ENCODE assay signal across 19 cellular contexts in genomic region chr18:74286106-74286856, GRCh38. TPM values are rescaled to one million over a fixed set of nuclear protein-coding genes. Genes with fewer than 3 reads are reported as not detected.
A peak's percentile ranks its signal among the peaks of the same experiment; 100 is the strongest.
DNase-seq lines count a peak whose midpoint lies in the region; ATAC-seq, FAIRE-seq and TF ChIP-seq lines count a peak whose summit lies in the region.
"Had no signal": no experiment of that assay in that cellular context is flagged by ENCODE, and none has a peak within 500 bp of the region (broad histone marks: within the 10 kb centered on the region; RNA-seq: fewer than 3 reads in every experiment).

No MANE protein-coding gene starts in this region.

- H3K4me3 Mint-ChIP-seq in immature natural killer cell, result no peak overlapping the region
- H3K4me3 Mint-ChIP-seq: activated T-helper 17 cell treated with anti-CD3 and anti-CD28 coated beads, Interleukin-2, amount 50 U/mL, for 72 hours had no signal

- H3K27me3 ChIP-seq in esophagus muscularis mucosa (no peaks in the 10 kb centered on the region), pancreas (no peaks in the 10 kb centered on the region)
- H3K27me3 ChIP-seq: colonic mucosa had no signal

- H3K4me1 ChIP-seq in esophagus muscularis mucosa (peaks cover 74 to 85% (median 81%) of the 10 kb centered on the region in 4 donors), pancreas (peaks cover 48 to 75% (median 51%) of the 10 kb centered on the region in 3 donors)

- intact Hi-C loops in esophagus muscularis mucosa (cut with DNase I) (no loop called here), pancreas (cut with DNase I) (no loop called here), left colon (cut with DNase I, micrococcal nuclease) (no loop called here)

- peak overlapping the region in 2 of 4 donors; percentile 9 to 85 for H3K27ac ChIP-seq in esophagus muscularis mucosa (replicated peaks in 1 of 4)
- peak overlapping the region; percentile 43 to 92 (median 69) for H3K27ac ChIP-seq in pancreas
- H3K27ac ChIP-seq: colonic mucosa had no signal

- DNase-seq in EH (ENCODE audit: low read depth) (peak; percentile 13), M059J (ENCODE audit: low read depth) (peak; percentile 18), esophagus muscularis mucosa (ENCODE audit: extremely low spot score) (peak; percentile 60), pancreas (peak in 3 of 6 donors; percentile 57 to 82 (median 72)), immature natural killer cell (no peak), left colon (no peak)
- DNase-seq: activated CD8-positive, alpha-beta memory T cell treated with anti-CD3 and anti-CD28 coated beads for 24 hours; AML-193; amniotic stem cell; colonic mucosa; DMS153; head of caudate nucleus; NCI-H187 treated with DMSO at 0.1 percent for 48 hours; NCI-H524; stimulated activated naive CD8-positive, alpha-beta T cell treated with anti-CD3 and anti-CD28 coated beads, Interleukin-15, Interleukin-2, amounts not matched to agents 100 U/mL and 50 U/mL, for 24 hours had no signal

- no peak for TF ChIP-seq POLR2A in esophagus muscularis mucosa (IDR thresholded peaks at IDR 0.05; ENCODE audit: low read depth)

- H3K9me3 Mint-ChIP-seq in immature natural killer cell, result no peaks in the 10 kb centered on the region
- H3K9me3 Mint-ChIP-seq: activated T-helper 17 cell treated with anti-CD3 and anti-CD28 coated beads, Interleukin-2, amount 50 U/mL, for 72 hours had no signal

- no peak for FAIRE-seq in pancreas (lab: Jason Lieb, UNC)

- TF ChIP-seq CTCF in esophagus muscularis mucosa (IDR thresholded peaks at IDR 0.05) (no peak), pancreas (IDR thresholded peaks at IDR 0.05) (no peak)

- H3K36me3 ChIP-seq in esophagus muscularis mucosa (no peaks in the 10 kb centered on the region), pancreas (no peaks in the 10 kb centered on the region)
- H3K36me3 ChIP-seq: colonic mucosa had no signal

- no peaks in the 10 kb centered on the region for H3K9me3 ChIP-seq in esophagus muscularis mucosa
- no peaks in the 10 kb centered on the region for H3K9me3 ChIP-seq in pancreas
- H3K9me3 ChIP-seq: colonic mucosa had no signal

- peaks cover 0 to 6% (median 0%) of the 10 kb centered on the region in 3 donors for H3K36me3 Mint-ChIP-seq in immature natural killer cell

- WGBS in esophagus muscularis mucosa, result 100% methylated on average over 4 of the region's 4 CpGs
- 36 to 37% methylated on average over 4 of the region's 4 CpGs for WGBS in pancreas, 2 donors

- no peak overlapping the region for H3K4me3 ChIP-seq in esophagus muscularis mucosa
- peak overlapping the region in 1 of 4 donors; percentile 9 for H3K4me3 ChIP-seq in pancreas
- H3K4me3 ChIP-seq: colonic mucosa had no signal

- peaks cover 0 to 3% (median 0%) of the 10 kb centered on the region in 3 donors for H3K27me3 Mint-ChIP-seq in immature natural killer cell (ENCODE audit: low read depth in 3 of 3)
- H3K27me3 Mint-ChIP-seq: activated T-helper 17 cell treated with anti-CD3 and anti-CD28 coated beads, Interleukin-2, amount 50 U/mL, for 72 hours had no signal

- TF ChIP-seq EP300 in esophagus muscularis mucosa (IDR thresholded peaks at IDR 0.05), result no peak

- H3K4me1 Mint-ChIP-seq in immature natural killer cell, result peaks cover 16 to 17% of the 10 kb centered on the region in 2 donors

- H3K27ac Mint-ChIP-seq in immature natural killer cell, result no peak overlapping the region
- H3K27ac Mint-ChIP-seq: activated T-helper 17 cell treated with anti-CD3 and anti-CD28 coated beads, Interleukin-2, amount 50 U/mL, for 72 hours had no signal

- ATAC-seq in pancreas, result peak; percentile 22 to 51 (median 38)
- ATAC-seq in left colon, result no peak
- ATAC-seq in GM18868 (IDR thresholded peaks at IDR 0.05; ENCODE audit: unreplicated experiment), result no peak
- no peak for ATAC-seq in GM19035 (IDR thresholded peaks at IDR 0.05; ENCODE audit: unreplicated experiment)
- ATAC-seq: activated T-helper 17 cell treated with anti-CD3 and anti-CD28 coated beads, Interleukin-2, amount 50 U/mL, for 72 hours; stimulated activated naive CD8-positive, alpha-beta T cell treated with anti-CD3 and anti-CD28 coated beads, Interleukin-15, Interleukin-2, amounts not matched to agents 100 U/mL and 50 U/mL, for 24 hours had no signal

RNA-seq across cellular contexts. Expression of gene CYB5A, which starts 5.5 kb away (rescaled TPM):
- total RNA-seq in M059J (2014; rRNA removed; shearing (Covaris generic)), result 167 and 192 TPM in 2 replicates
- 10 to 100 TPM; 77.7 to 99.4 (median 81.5) TPM for total RNA-seq in esophagus muscularis mucosa
- total RNA-seq in pancreas, result 100 to 1,000 TPM; 120 to 228 (median 177) TPM
- polyA plus RNA-seq in pancreas, result 100 to 1,000 TPM; 135 to 178 TPM
- polyA plus RNA-seq in immature natural killer cell, result 10 to 100 TPM; 41.3 to 52.4 (median 43.9) TPM
- total RNA-seq in left colon, result 100 to 1,000 TPM; 115 to 129 TPM

RNA-seq across cellular contexts. Expression of gene C18orf63, which starts 29.4 kb away (rescaled TPM):
- not detected in 2 replicates for total RNA-seq in M059J (2014; rRNA removed; shearing (Covaris generic))
- total RNA-seq in esophagus muscularis mucosa, result not detected
- total RNA-seq in pancreas, result not detected
- not detected for polyA plus RNA-seq in pancreas
- polyA plus RNA-seq in immature natural killer cell, result not detected
- total RNA-seq in left colon, result not detected
- total RNA-seq: activated T-helper 17 cell treated with anti-CD3 and anti-CD28 coated beads, Interleukin-2, amount 50 U/mL, for 72 hours; colonic mucosa; kidney epithelial cell had no signal

Comparison
In these comparisons a context has a peak if more than half of its experiments do, and no peak if none do; other contexts are left out.
1. DNase-seq: peak in EH (single experiment), M059J (single experiment) and esophagus muscularis mucosa (single experiment); none in immature natural killer cell (0 of 3) and left colon (0 of 2).
2. ATAC-seq: peak in pancreas (4 of 4); none in left colon (single experiment), GM18868 (single experiment) and GM19035 (single experiment).